Comparison of ENCODE assay signal across 1 cellular context in genomic region chr10:4257939-4258465, GRCh38.
TF ChIP-seq lines count a peak whose summit lies in the region.

No MANE protein-coding gene starts in this region.

TF ChIP-seq in H1, 55 proteins besides CTCF, POLR2A, EP300 and RAD21:
- TF ChIP-seq CBX8 (IDR thresholded peaks at IDR 0.05; ENCODE audit: borderline replicate concordance, low read depth, low read length) = no peak
- no peak for TF ChIP-seq JUND (IDR thresholded peaks at IDR 0.05; ENCODE audit: low read length)
- TF ChIP-seq ATF3 (IDR thresholded peaks at IDR 0.05; ENCODE audit: insufficient read depth, low read depth, low read length) = no peak
- no peak for TF ChIP-seq CHD2 (IDR thresholded peaks at IDR 0.05; ENCODE audit: low read length)
- no peak for TF ChIP-seq SIX5 (IDR thresholded peaks at IDR 0.05; ENCODE audit: low read depth, low read length)
- TF ChIP-seq RXRA (IDR thresholded peaks at IDR 0.05; ENCODE audit: insufficient read depth, low read depth, low read length) = no peak
- no peak for TF ChIP-seq RNF2 (IDR thresholded peaks at IDR 0.05; ENCODE audit: borderline replicate concordance, low read depth, low read length, missing control alignments, poor library complexity, severe bottlenecking)
